In genomic region chr9:127523312-127523851, GRCh38 we compare ENCODE assay signal across 9 cellular contexts.
A peak's percentile ranks its signal among the peaks of the same experiment; 100 is the strongest.
DNase-seq lines count a peak whose midpoint lies in the region; ATAC-seq, FAIRE-seq and TF ChIP-seq lines count a peak whose summit lies in the region.
"Had no signal": no experiment of that assay in that cellular context is flagged by ENCODE, and none has a peak within 500 bp of the region (broad histone marks: within the 10 kb centered on the region; RNA-seq: fewer than 3 reads in every experiment).

No MANE protein-coding gene starts in this region.

- H3K27me3 ChIP-seq in upper lobe of right lung, result no peaks in the 10 kb centered on the region
- H3K27me3 ChIP-seq: pancreas had no signal

- no peaks in the 10 kb centered on the region for H3K9me3 ChIP-seq in upper lobe of right lung

- H3K27ac ChIP-seq in upper lobe of right lung, result no peak overlapping the region

- H3K36me3 ChIP-seq in upper lobe of right lung, result peaks cover 56% of the 10 kb centered on the region

- TF ChIP-seq CTCF in WI38 (IDR thresholded peaks at IDR 0.05; ENCODE audit: low read depth, low read length), result peak; percentile 73
- peak; percentile 46 for TF ChIP-seq CTCF in upper lobe of right lung (IDR thresholded peaks at IDR 0.05)

- peaks cover 47% of the 10 kb centered on the region for H3K4me1 ChIP-seq in upper lobe of right lung

- no peak overlapping the region for H3K4me3 ChIP-seq in WI38 (ENCODE audit: low read depth, low read length)
- H3K4me3 ChIP-seq in upper lobe of right lung, result no peak overlapping the region
- H3K4me3 ChIP-seq: pancreas had no signal

- intact Hi-C loops in upper lobe of right lung (cut with DNase I), result no loop called here

- peak; percentile 6 for ATAC-seq in upper lobe of right lung
- ATAC-seq in HG02763 (IDR thresholded peaks at IDR 0.05; ENCODE audit: unreplicated experiment), result no peak
- ATAC-seq in GM21528 (IDR thresholded peaks at IDR 0.05; ENCODE audit: low FRiP score, unreplicated experiment), result no peak
- ATAC-seq: pancreas had no signal

- FAIRE-seq in GM19239 (lab: Jason Lieb, UNC), result no peak
- FAIRE-seq: pancreas had no signal

- DNase-seq in stimulated activated CD4-positive, alpha-beta T cell treated with anti-CD3 and anti-CD28 coated beads, Interleukin-12 subunit alpha, Interleukin-12 subunit beta, amount 100 ng/mL, for 4 hours, result peak; percentile 7
- DNase-seq in stimulated activated CD4-positive, alpha-beta T cell treated with anti-CD3 and anti-CD28 coated beads, Interleukin-4, amount 100 ng/mL, for 4 hours, result no peak
- DNase-seq in glomerular visceral epithelial cell (ENCODE audit: extremely low spot score) (peak; percentile 53), upper lobe of right lung (peak; percentile 66), GM19239 (ENCODE audit: insufficient read length, low spot score) (no peak)

Comparison
In these comparisons a context has a peak if more than half of its experiments do, and no peak if none do; other contexts are left out.
1. DNase-seq: peak in stimulated activated CD4-positive, alpha-beta T cell treated with anti-CD3 and anti-CD28 coated beads, Interleukin-12 subunit alpha, Interleukin-12 subunit beta, amount 100 ng/mL, for 4 hours (single experiment), glomerular visceral epithelial cell (single experiment) and upper lobe of right lung (single experiment); none in stimulated activated CD4-positive, alpha-beta T cell treated with anti-CD3 and anti-CD28 coated beads, Interleukin-4, amount 100 ng/mL, for 4 hours (0 of 2) and GM19239 (single experiment).